Comparison of ENCODE assay signal across 17 cellular contexts in genomic region chr10:71265201-71265575, GRCh38. TPM values are rescaled to one million over a fixed set of nuclear protein-coding genes. Genes with fewer than 3 reads are reported as not detected.
DNase-seq lines count a peak whose midpoint lies in the region; TF ChIP-seq lines count a peak whose summit lies in the region.
"Had no signal": no experiment of that assay in that cellular context is flagged by ENCODE, and none has a peak within 500 bp of the region (broad histone marks: within the 10 kb centered on the region; RNA-seq: fewer than 3 reads in every experiment).

No MANE protein-coding gene starts in this region.

- 0 out of 2 replicates have a peak, but pooled peaks cover 10% of the 10 kb centered on the region for H3K4me1 ChIP-seq in Caco-2
- peaks cover 7% of the 10 kb centered on the region for H3K4me1 ChIP-seq in mesenchymal stem cell (ENCODE audit: control insufficient read depth, insufficient read depth, low read depth, low read length)
- peaks cover 18 to 76% (median 49%) of the 10 kb centered on the region in 4 donors for H3K4me1 ChIP-seq in stomach

- no peak for TF ChIP-seq CTCF in Caco-2 (IDR thresholded peaks at IDR 0.05; ENCODE audit: insufficient read depth in 1 of 2, low read depth in 1 of 2, low read length in 1 of 2, severe bottlenecking in 1 of 2, unreplicated experiment in 1 of 2)
- no peak for TF ChIP-seq CTCF in RWPE1 (conservative IDR thresholded peaks at IDR 0.05; ENCODE audit: low read depth)
- TF ChIP-seq CTCF in stomach (IDR thresholded peaks at IDR 0.05), result no peak

- WGBS in mesenchymal stem cell, result 95% methylated on average over 9 of the region's 9 CpGs
- WGBS in stomach, 5 donors, result 89 to 94% (median 90%) methylated on average over 9 of the region's 9 CpGs

- H3K14ac ChIP-seq in mesenchymal stem cell (ENCODE audit: low read length in 2 of 2), result peak overlapping the region in 1 of 2 experiments; percentile 58

- H3K27ac ChIP-seq in RWPE1 (peak overlapping the region; percentile 85), mesenchymal stem cell (ENCODE audit: low read length, poor library complexity, severe bottlenecking) (no peak overlapping the region), stomach (peak overlapping the region in 3 of 5 donors; percentile 38 to 76 (median 41))
- H3K27ac ChIP-seq: SJCRH30 had no signal

- H3K4me3 ChIP-seq in Caco-2 (ENCODE audit: low read depth, low read length) (no peak overlapping the region), mesenchymal stem cell (ENCODE audit: insufficient read depth in 1 of 2, low read depth in 1 of 2, low read length in 2 of 2) (no peak overlapping the region), stomach (no peak overlapping the region)
- H3K4me3 ChIP-seq: SJCRH30 had no signal

- H2BK120ac ChIP-seq in mesenchymal stem cell (ENCODE audit: low read depth, low read length), result no peak overlapping the region

- no peak overlapping the region for H3K9ac ChIP-seq in mesenchymal stem cell (ENCODE audit: low read length)

- H2AFZ ChIP-seq in mesenchymal stem cell (ENCODE audit: low read depth, low read length), result no peak overlapping the region

- no peaks in the 10 kb centered on the region for H3K9me3 Mint-ChIP-seq in Caco-2 (ENCODE audit: unreplicated experiment)
- H3K9me3 Mint-ChIP-seq: CD4-positive, alpha-beta T cell had no signal

- no peak overlapping the region for H3K23ac ChIP-seq in mesenchymal stem cell (ENCODE audit: low read length in 2 of 2)

- H2BK12ac ChIP-seq in mesenchymal stem cell (ENCODE audit: low read length in 2 of 2), result peak overlapping the region; percentile 15 to 31

- peak overlapping the region; percentile 93 for H3K27ac Mint-ChIP-seq in Caco-2 (ENCODE audit: unreplicated experiment)
- H3K27ac Mint-ChIP-seq: CD4-positive, alpha-beta T cell had no signal

- H3K36me3 ChIP-seq in Caco-2 (ENCODE audit: control insufficient read depth, insufficient read depth, low read length), result no peaks in the 10 kb centered on the region
- H3K36me3 ChIP-seq in mesenchymal stem cell (ENCODE audit: control insufficient read depth in 1 of 2, insufficient read depth in 2 of 2, low read depth in 1 of 2, low read length in 2 of 2), result no peaks in the 10 kb centered on the region
- no peaks in the 10 kb centered on the region for H3K36me3 ChIP-seq in stomach
- H3K36me3 ChIP-seq: SJCRH30 had no signal

- POLR2A ChIA-PET in Caco-2 (lab: Charles Lee), result interaction anchor here (2.2 kb wide), 1 partner anchor 18 kb away, joined by 10 read pairs; no protein-coding TSS in a partner anchor
- POLR2A ChIA-PET in RWPE1 (lab: Yijun Ruan, JAX; ENCODE audit: low non-redundant PET), result no interaction called here

- TF ChIP-seq EP300 in stomach (IDR thresholded peaks at IDR 0.05), result no peak

- H3K27me3 Mint-ChIP-seq in Caco-2 (ENCODE audit: insufficient read depth, unreplicated experiment), result no peaks in the 10 kb centered on the region
- H3K27me3 Mint-ChIP-seq: CD4-positive, alpha-beta T cell had no signal

- H3K4me3 Mint-ChIP-seq in Caco-2 (ENCODE audit: unreplicated experiment), result no peak overlapping the region
- H3K4me3 Mint-ChIP-seq: CD4-positive, alpha-beta T cell had no signal

- no TSS peak for BruUV-seq in Caco-2 (replicated peaks; lab: Mats Ljungman, UMichigan)

- H3K36me3 Mint-ChIP-seq in Caco-2 (ENCODE audit: insufficient read depth, unreplicated experiment), result peaks cover 5% of the 10 kb centered on the region

- H4K91ac ChIP-seq in mesenchymal stem cell (ENCODE audit: low read length), result peak overlapping the region; percentile 65

- no peak for TF ChIP-seq POLR2A in stomach (IDR thresholded peaks at IDR 0.05)

- intact Hi-C loops in Caco-2 (cut with micrococcal nuclease; ENCODE audit: unreplicated experiment), result loop anchor here (5.0 kb wide), 1 partner anchor 338 kb away; no protein-coding TSS in a partner anchor
- intact Hi-C loops in stomach (cut with DNase I; ENCODE audit: low total_unique reads), result no loop called here

- H3K18ac ChIP-seq in mesenchymal stem cell (ENCODE audit: low read depth in 1 of 2, low read length in 2 of 2), result peak overlapping the region; percentile 23 to 46

- H3K4me2 ChIP-seq in mesenchymal stem cell (ENCODE audit: low read length, poor library complexity, severe bottlenecking), result no peak overlapping the region

- H2BK5ac ChIP-seq in mesenchymal stem cell (ENCODE audit: low read depth, low read length, poor library complexity, severe bottlenecking), result no peak overlapping the region

- peak overlapping the region; percentile 73 for H2BK15ac ChIP-seq in mesenchymal stem cell (ENCODE audit: low read depth, poor library complexity, severe bottlenecking)

- no peaks in the 10 kb centered on the region for H3K79me1 ChIP-seq in mesenchymal stem cell (replicated peaks; ENCODE audit: low read length, poor library complexity, severe bottlenecking)

- in situ Hi-C loops in G401 (cut with HindIII; ENCODE audit: low sequenced_read_pairs), result no loop called here

- H3K27me3 ChIP-seq in Caco-2 (replicated peaks; ENCODE audit: control insufficient read depth, insufficient read depth, low read length) (no peaks in the 10 kb centered on the region), mesenchymal stem cell (ENCODE audit: control insufficient read depth in 1 of 2, insufficient read depth in 1 of 2, low read length in 2 of 2) (peaks cover 0 to 78% of the 10 kb centered on the region in 2 experiments), stomach (no peaks in the 10 kb centered on the region)
- H3K27me3 ChIP-seq: SJCRH30 had no signal

- H3K9me3 ChIP-seq in Caco-2 (no peaks in the 10 kb centered on the region), mesenchymal stem cell (ENCODE audit: control insufficient read depth, low read length) (no peaks in the 10 kb centered on the region), stomach (no peaks in the 10 kb centered on the region)
- H3K9me3 ChIP-seq: SJCRH30 had no signal

- H2AK5ac ChIP-seq in mesenchymal stem cell (ENCODE audit: low read length, severe bottlenecking), result no peak overlapping the region

- H4K8ac ChIP-seq in mesenchymal stem cell (ENCODE audit: low read length), result peak overlapping the region; percentile 59

- peaks cover 14% of the 10 kb centered on the region for H3K4me1 Mint-ChIP-seq in Caco-2 (ENCODE audit: low read depth, unreplicated experiment)

- DNase-seq in Caco-2, result no peak
- no peak for DNase-seq in RWPE1 (ENCODE audit: low spot score)
- DNase-seq in mesenchymal stem cell, result no peak
- DNase-seq in stomach, result no peak
- no peak for DNase-seq in SHP77 (lab: John Stamatoyannopoulos, UW)
- no peak for DNase-seq in G401 (ENCODE audit: low spot score)
- DNase-seq in DMS 273 treated with DMSO at 0.1 percent for 48 hours (lab: John Stamatoyannopoulos, UW), result no peak
- DNase-seq: CD4-positive, alpha-beta T cell; DMS79; KG1; NCI-H1417 treated with DMSO at 0.1 percent for 48 hours; NCI-H2029; NCI-H2171; NCI-H446 treated with DMSO at 0.1 percent for 48 hours; NK-92 treated with Interleukin-12 subunit alpha and Interleukin-12 subunit beta, amount 100 ng/mL, for 24 hours; SJCRH30 had no signal

- CTCF ChIA-PET in Caco-2 (lab: Charles Lee), result interaction anchor here (0.6 to 2.9 kb wide), 3 partner anchors 9 to 20 kb away, joined by 3 to 10 read pairs (median 4); no protein-coding TSS in a partner anchor
- CTCF ChIA-PET in RWPE1 (lab: Yijun Ruan, JAX), result interaction anchor here (0.7 to 1.9 kb wide), 3 partner anchors 13 to 52 kb away, joined by 3 to 6 read pairs (median 3); no protein-coding TSS in a partner anchor

- H3K4ac ChIP-seq in mesenchymal stem cell (ENCODE audit: low read depth in 1 of 2, low read length in 2 of 2), result peak overlapping the region; percentile 20 to 39

RNA-seq across cellular contexts. Expression of gene UNC5B, which starts 52.8 kb away (rescaled TPM):
- 16.2 and 22.4 TPM in 2 replicates for total RNA-seq in Caco-2 (2022)
- polyA plus RNA-seq in mesenchymal stem cell (2013, experiment 1 of 2), result 40.6 TPM
- polyA plus RNA-seq in mesenchymal stem cell (2013, experiment 2 of 2), result 38.6 TPM
- total RNA-seq in stomach, result 10 to 100 TPM in 2 of 5 donors, 1 to 10 TPM in 3; 5.5 to 42.9 (median 9.4) TPM
- 1 to 10 TPM; 1.4 to 3.9 (median 2.0) TPM for polyA plus RNA-seq in stomach
- total RNA-seq in G401 (2014; rRNA removed; shearing (Covaris generic)), result 12.9 and 14.4 TPM in 2 replicates
- total RNA-seq: OCI-LY7 had no signal

RNA-seq across cellular contexts. Expression of gene SLC29A3, which starts 53.9 kb away (rescaled TPM):
- total RNA-seq in Caco-2 (2022) (18.3 and 20.7 TPM in 2 replicates), stomach (10 to 100 TPM in 1 of 5 donors, 1 to 10 TPM in 2, not detected in 2; 2.8 to 23.7 (median 6.4) TPM)
- 2.4 TPM for polyA plus RNA-seq in mesenchymal stem cell (2013, experiment 1 of 2)
- polyA plus RNA-seq in mesenchymal stem cell (2013, experiment 2 of 2), result 2.1 TPM
- polyA plus RNA-seq in stomach, result 1 to 10 TPM; 2.9 to 4.8 (median 3.7) TPM
- total RNA-seq in G401 (2014; rRNA removed; shearing (Covaris generic)), result 3.3 and 3.4 TPM in 2 replicates
